ENCODE assay signal across 1 cellular context in genomic region chr6:32192608-32193039, GRCh38.
TF ChIP-seq lines count a peak whose summit lies in the region.

GPSM3 (minus strand) TSS chr6:32192643; CDS start chr6:32192513, 130 bp downstream.

TF ChIP-seq in WTC11, 78 proteins besides CTCF, POLR2A, EP300 and RAD21 (continued from another document):
- TF ChIP-seq USF2 (CRISPR knock-in tag; IDR thresholded peaks at IDR 0.05) (no peak), E2F5 (CRISPR knock-in tag; IDR thresholded peaks at IDR 0.05) (no peak), ZNF317 (CRISPR knock-in tag; IDR thresholded peaks at IDR 0.05; ENCODE audit: borderline replicate concordance, low read depth) (no peak), ELF4 (CRISPR knock-in tag; IDR thresholded peaks at IDR 0.05; ENCODE audit: low read depth) (no peak), ZNF281 (CRISPR knock-in tag; IDR thresholded peaks at IDR 0.05) (0 out of 2 replicates have a peak, but pooled peaks have one; percentile 53), SMAD3 (CRISPR knock-in tag; IDR thresholded peaks at IDR 0.05; ENCODE audit: borderline replicate concordance) (no peak)
